Comparison of ENCODE assay signal across 23 cellular contexts in the genomic region with DNA sequence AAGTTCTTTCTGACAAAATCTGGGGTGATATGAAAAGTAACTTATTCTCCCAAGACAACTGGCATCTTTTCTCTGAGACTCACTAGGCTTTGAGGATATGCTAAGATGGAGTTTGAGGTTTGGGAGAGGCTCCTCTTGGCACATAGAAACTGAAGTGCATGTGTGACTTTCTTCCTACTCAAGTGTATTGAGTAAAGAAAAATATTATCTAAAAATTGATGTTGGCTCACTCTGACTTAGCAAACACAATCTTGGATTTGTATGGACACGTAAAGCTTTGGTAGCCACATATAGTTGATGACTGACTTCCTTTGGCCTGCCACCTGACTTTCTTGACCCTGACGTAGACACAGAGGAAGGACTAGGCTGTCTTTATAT.
"Had no signal": no experiment of that assay in that cellular context is flagged by ENCODE, and none has a peak within 500 bp of the region (broad histone marks: within the 10 kb centered on the region; RNA-seq: fewer than 3 reads in every experiment).

No MANE protein-coding gene starts in this region.

- DNase-seq: activated CD4-positive, alpha-beta T cell treated with anti-CD3 and anti-CD28 coated beads, Interleukin-2, amount 10 ng/mL, durations not matched to agents 7 days and 5 days; activated gamma-delta T cell treated with Interleukin-2 at 50 U/mL for 16 hours; activated naive CD8-positive, alpha-beta T cell treated with anti-CD3 and anti-CD28 coated beads for 36 hours; amniotic stem cell; cortex of kidney; gastrocnemius medialis; head of caudate nucleus; naive B cell; stimulated activated CD4-positive, alpha-beta T cell treated with anti-CD3 and anti-CD28 coated beads, Interleukin-12 subunit alpha, Interleukin-12 subunit beta, amount 100 ng/mL, for 4 hours; stimulated activated CD4-positive, alpha-beta T cell treated with anti-CD3 and anti-CD28 coated beads, Interleukin-1b, Interleukin-23, amount 100 ng/mL, for 48 hours; stimulated activated CD8-positive, alpha-beta memory T cell treated with anti-CD3 and anti-CD28 coated beads, Interleukin-4, amount 100 ng/mL, for 48 hours; stimulated activated naive CD4-positive, alpha-beta T cell; substantia nigra; tibial artery had no signal

- FAIRE-seq: endometrium, keratinocyte, urothelium cell line had no signal

- H2AFZ ChIP-seq: parathyroid adenoma had no signal

- H3K27me3 ChIP-seq: gastrocnemius medialis, tibial artery had no signal

- H3K4me3 ChIP-seq: gastrocnemius medialis, lung, tibial artery had no signal

- H3K27ac ChIP-seq: gastrocnemius medialis, parathyroid adenoma, tibial artery had no signal

- H3K27me3 Mint-ChIP-seq: activated naive CD8-positive, alpha-beta T cell treated with anti-CD3 and anti-CD28 coated beads for 36 hours had no signal

- H3K4me1 ChIP-seq: parathyroid adenoma had no signal

- ATAC-seq: activated CD4-positive, CD25-positive, alpha-beta regulatory T cell treated with anti-CD3 and anti-CD28 coated beads, Interleukin-2, amount 50 U/mL, for 24 hours; gastrocnemius medialis; left lobe of liver; sciatic nerve had no signal

- H3K4me1 Mint-ChIP-seq: activated CD4-positive, alpha-beta T cell treated with anti-CD3 and anti-CD28 coated beads, Interleukin-2, amount 10 ng/mL, durations not matched to agents 7 days and 5 days; naive B cell had no signal

- H3K9ac ChIP-seq: parathyroid adenoma had no signal

- H3K36me3 Mint-ChIP-seq: activated naive CD8-positive, alpha-beta T cell treated with anti-CD3 and anti-CD28 coated beads for 36 hours; brain; naive B cell had no signal

- H3K9me3 Mint-ChIP-seq: activated naive CD8-positive, alpha-beta T cell treated with anti-CD3 and anti-CD28 coated beads for 36 hours had no signal

- H3K36me3 ChIP-seq: gastrocnemius medialis, tibial artery had no signal

- H3K4me3 Mint-ChIP-seq: activated CD4-positive, alpha-beta T cell treated with anti-CD3 and anti-CD28 coated beads, Interleukin-2, amount 10 ng/mL, durations not matched to agents 7 days and 5 days; activated naive CD8-positive, alpha-beta T cell treated with anti-CD3 and anti-CD28 coated beads for 36 hours; brain; naive B cell had no signal

- H3K27ac Mint-ChIP-seq: activated CD4-positive, alpha-beta T cell treated with anti-CD3 and anti-CD28 coated beads, Interleukin-2, amount 10 ng/mL, durations not matched to agents 7 days and 5 days; activated naive CD8-positive, alpha-beta T cell treated with anti-CD3 and anti-CD28 coated beads for 36 hours; brain; naive B cell had no signal

- H3K79me2 ChIP-seq: parathyroid adenoma had no signal

- H3K9me3 ChIP-seq: gastrocnemius medialis, tibial artery had no signal
